In genomic region chr20:41050361-41051019, GRCh38 we compare ENCODE assay signal across 9 cellular contexts. TPM values are rescaled to one million over a fixed set of nuclear protein-coding genes. Genes with fewer than 3 reads are reported as not detected.
DNase-seq lines count a peak whose midpoint lies in the region; ATAC-seq, FAIRE-seq and TF ChIP-seq lines count a peak whose summit lies in the region.
"Had no signal": no experiment of that assay in that cellular context is flagged by ENCODE, and none has a peak within 500 bp of the region (broad histone marks: within the 10 kb centered on the region; RNA-seq: fewer than 3 reads in every experiment).

No MANE protein-coding gene starts in this region.

- H3F3A ChIP-seq in SU-DHL-6 (ENCODE audit: insufficient read depth) = peaks cover 16% of the 10 kb centered on the region; the same call in 1 of the 2 replicates

- H3K4me1 Mint-ChIP-seq in activated naive CD8-positive, alpha-beta T cell (ENCODE audit: low read depth) = peaks cover 98% of the 10 kb centered on the region
- peaks cover 99% of the 10 kb centered on the region for H3K4me1 Mint-ChIP-seq in activated naive CD8-positive, alpha-beta T cell treated with anti-CD3 and anti-CD28 coated beads, Interleukin-2, amount 50 U/mL, for 24 hours
- H3K4me1 Mint-ChIP-seq in type B pancreatic cell (ENCODE audit: unreplicated experiment) = peaks cover 83% of the 10 kb centered on the region

- peaks cover 100% of the 10 kb centered on the region for H3K79me2 ChIP-seq in SU-DHL-6 (ENCODE audit: insufficient read depth, low read length)

- intact Hi-C loops in lower leg skin (cut with DNase I; ENCODE audit: low total_unique reads) = no loop called here

- no peaks in the 10 kb centered on the region for H3K9me2 ChIP-seq in SU-DHL-6 (replicated peaks; ENCODE audit: insufficient read depth, low read length)

- H3K9me3 ChIP-seq in SU-DHL-6 (ENCODE audit: insufficient read depth, low read length) = no peaks in the 10 kb centered on the region

- H3K4me2 ChIP-seq in SU-DHL-6 (ENCODE audit: low read depth, low read length, poor library complexity, severe bottlenecking) = peak overlapping the region; percentile 3

- no peaks in the 10 kb centered on the region for H3K27me3 ChIP-seq in SU-DHL-6 (ENCODE audit: low read length)

- H4K20me1 ChIP-seq in SU-DHL-6 (ENCODE audit: low read depth, low read length) = no peaks in the 10 kb centered on the region; the same call in 1 of the 2 replicates

- peak overlapping the region; percentile 51 for H3K4me3 Mint-ChIP-seq in activated naive CD8-positive, alpha-beta T cell
- H3K4me3 Mint-ChIP-seq in activated naive CD8-positive, alpha-beta T cell treated with anti-CD3 and anti-CD28 coated beads, Interleukin-2, amount 50 U/mL, for 24 hours = no peak overlapping the region
- H3K4me3 Mint-ChIP-seq in type B pancreatic cell = no peak overlapping the region
- H3K4me3 Mint-ChIP-seq: activated CD4-positive, alpha-beta memory T cell treated with anti-CD3 and anti-CD28 coated beads for 36 hours had no signal

- no peaks in the 10 kb centered on the region for H3K9me3 Mint-ChIP-seq in activated naive CD8-positive, alpha-beta T cell (ENCODE audit: low read depth)
- peaks cover 9% of the 10 kb centered on the region for H3K9me3 Mint-ChIP-seq in activated naive CD8-positive, alpha-beta T cell treated with anti-CD3 and anti-CD28 coated beads, Interleukin-2, amount 50 U/mL, for 24 hours
- H3K9me3 Mint-ChIP-seq in type B pancreatic cell = peaks cover 15% of the 10 kb centered on the region

- peak overlapping the region; percentile 39 for H3K27ac ChIP-seq in SU-DHL-6 (ENCODE audit: low read depth, low read length)

- H3K4me3 ChIP-seq in SU-DHL-6 (ENCODE audit: insufficient read depth, low read length, poor library complexity, severe bottlenecking) (no peak overlapping the region), lower leg skin (ENCODE audit: low read depth, poor library complexity, severe bottlenecking) (no peak overlapping the region)

- ATAC-seq in activated naive CD8-positive, alpha-beta T cell treated with anti-CD3 and anti-CD28 coated beads, Interleukin-2, amount 50 U/mL, for 24 hours = no peak

- H2AFZ ChIP-seq in SU-DHL-6 (ENCODE audit: low read depth, low read length, severe bottlenecking) = no peak overlapping the region

- TF ChIP-seq POLR2A in lower leg skin (IDR thresholded peaks at IDR 0.05) = no peak

- H3K36me3 ChIP-seq in SU-DHL-6 (ENCODE audit: low read length) = no peaks in the 10 kb centered on the region

- H3K9ac ChIP-seq in SU-DHL-6 (ENCODE audit: low read length) = no peak overlapping the region

- peak overlapping the region; percentile 11 for H3K27ac Mint-ChIP-seq in activated naive CD8-positive, alpha-beta T cell
- H3K27ac Mint-ChIP-seq in activated naive CD8-positive, alpha-beta T cell treated with anti-CD3 and anti-CD28 coated beads, Interleukin-2, amount 50 U/mL, for 24 hours = no peak overlapping the region
- peak overlapping the region; percentile 43 for H3K27ac Mint-ChIP-seq in type B pancreatic cell

- FAIRE-seq in RCC 7860 (lab: Jason Lieb, UNC) = no peak

- TF ChIP-seq CTCF in SU-DHL-6 (IDR thresholded peaks at IDR 0.05; ENCODE audit: insufficient read depth, low read length, poor library complexity, severe bottlenecking) (no peak), type B pancreatic cell (conservative IDR thresholded peaks at IDR 0.05) (no peak), lower leg skin (IDR thresholded peaks at IDR 0.05) (no peak)

- H3K27me3 Mint-ChIP-seq in activated naive CD8-positive, alpha-beta T cell = no peaks in the 10 kb centered on the region
- no peaks in the 10 kb centered on the region for H3K27me3 Mint-ChIP-seq in activated naive CD8-positive, alpha-beta T cell treated with anti-CD3 and anti-CD28 coated beads, Interleukin-2, amount 50 U/mL, for 24 hours
- no peaks in the 10 kb centered on the region for H3K27me3 Mint-ChIP-seq in type B pancreatic cell
- H3K27me3 Mint-ChIP-seq: activated CD4-positive, alpha-beta memory T cell treated with anti-CD3 and anti-CD28 coated beads for 36 hours had no signal

- 33% methylated on average over 1 of the region's 1 CpG for WGBS in lower leg skin, 2 donors

- no peak for DNase-seq in activated naive CD8-positive, alpha-beta T cell treated with anti-CD3 and anti-CD28 coated beads, Interleukin-2, amount 50 U/mL, for 24 hours
- DNase-seq in germinal center (ENCODE audit: low spot score) (peak; percentile 19), type B pancreatic cell (ENCODE audit: extremely low spot score, unreplicated experiment) (no peak), RCC 7860 (ENCODE audit: low spot score) (no peak), lower leg skin (ENCODE audit: low spot score in 2 of 2) (no peak), nucleus accumbens (lab: John Stamatoyannopoulos, UW) (no peak)
- DNase-seq: activated CD4-positive, alpha-beta memory T cell treated with anti-CD3 and anti-CD28 coated beads for 36 hours had no signal

- H3K36me3 Mint-ChIP-seq in activated naive CD8-positive, alpha-beta T cell = peaks cover 13% of the 10 kb centered on the region
- H3K36me3 Mint-ChIP-seq in activated naive CD8-positive, alpha-beta T cell treated with anti-CD3 and anti-CD28 coated beads, Interleukin-2, amount 50 U/mL, for 24 hours (ENCODE audit: low read depth) = peaks cover 39% of the 10 kb centered on the region
- peaks cover 13% of the 10 kb centered on the region for H3K36me3 Mint-ChIP-seq in type B pancreatic cell

RNA-seq across cellular contexts. Expression of gene TOP1, which starts 21.9 kb away (rescaled TPM):
- total RNA-seq in type B pancreatic cell (ENCODE audit: low replicate concordance) = 72.5 and 84.6 TPM in 2 replicates
- total RNA-seq in lower leg skin = 10 to 100 TPM; 29.8 to 37.1 (median 31.9) TPM
